8 cellular contexts compared by ENCODE assay signal in genomic region chr14:77097689-77098469, GRCh38. TPM values are rescaled to one million over a fixed set of nuclear protein-coding genes. Genes with fewer than 3 reads are reported as not detected.
DNase-seq lines count a peak whose midpoint lies in the region; ATAC-seq and TF ChIP-seq lines count a peak whose summit lies in the region.

TSS of gene CIPC (plus strand) at chr14:77098258. CDS start at chr14:77105709, 7,451 bp downstream.

- peaks cover 27% of the 10 kb centered on the region for H3K4me1 Mint-ChIP-seq in T-helper 2 cell treated with Interferon-gamma antibody and Interleukin-4, amounts not matched to agents 5 μg/mL and 100 μg/mL, for 36 hours (ENCODE audit: low read depth)

- H3K27ac Mint-ChIP-seq in T-helper 2 cell treated with Interferon-gamma antibody and Interleukin-4, amounts not matched to agents 5 μg/mL and 100 μg/mL, for 36 hours, result peak within 1 kb of the TSS; percentile 88

- peak; percentile 71 to 79 for TF ChIP-seq POLR2A in uterus (IDR thresholded peaks at IDR 0.05)

- H3K27ac ChIP-seq in ascending aorta, result peak within 1 kb of the TSS; percentile 96 to 97
- peak within 1 kb of the TSS; percentile 96 for H3K27ac ChIP-seq in right cardiac atrium (ENCODE audit: low read length)
- H3K27ac ChIP-seq in uterus, result peak within 1 kb of the TSS; percentile 96 to 98

- TF ChIP-seq CTCF in ascending aorta (IDR thresholded peaks at IDR 0.05) (no peak), uterus (IDR thresholded peaks at IDR 0.05) (peak in 2 of 4 experiments; percentile 38 to 52)

- H3K27me3 ChIP-seq in ascending aorta, result no peaks in the 10 kb centered on the region
- no peaks in the 10 kb centered on the region for H3K27me3 ChIP-seq in right cardiac atrium (ENCODE audit: control insufficient read depth, insufficient read depth)
- H3K27me3 ChIP-seq in uterus, result no peaks in the 10 kb centered on the region

- DNase-seq in NCI-H1930 (lab: John Stamatoyannopoulos, UW), result peak; percentile 98 to 99
- peak; percentile 100 for DNase-seq in T-helper 2 cell treated with Interferon-gamma antibody and Interleukin-4, amounts not matched to agents 5 μg/mL and 100 μg/mL, for 36 hours (ENCODE audit: low spot score)
- DNase-seq in ascending aorta (ENCODE audit: low spot score in 2 of 2), result peak; percentile 99 to 100
- peak; percentile 100 for DNase-seq in right cardiac atrium
- peak; percentile 96 for DNase-seq in pulmonary artery endothelial cell (ENCODE audit: low read depth, low spot score)
- peak; percentile 99 to 100 for DNase-seq in uterus

- WGBS in right cardiac atrium, result under 1% methylated on average over 84 of the region's 84 CpGs

- H3K36me3 Mint-ChIP-seq in T-helper 2 cell treated with Interferon-gamma antibody and Interleukin-4, amounts not matched to agents 5 μg/mL and 100 μg/mL, for 36 hours (ENCODE audit: low read depth), result peaks cover 2% of the 10 kb centered on the region

- peak; percentile 89 for ATAC-seq in GM18502 (IDR thresholded peaks at IDR 0.05; ENCODE audit: poor library complexity, unreplicated experiment)
- ATAC-seq in HG02970 (IDR thresholded peaks at IDR 0.05; ENCODE audit: low FRiP score, unreplicated experiment), result peak; percentile 91
- ATAC-seq in right cardiac atrium, result peak; percentile 96

- no peaks in the 10 kb centered on the region for H3K27me3 Mint-ChIP-seq in T-helper 2 cell treated with Interferon-gamma antibody and Interleukin-4, amounts not matched to agents 5 μg/mL and 100 μg/mL, for 36 hours (ENCODE audit: low read depth)

- no peaks in the 10 kb centered on the region for H3K9me3 Mint-ChIP-seq in T-helper 2 cell treated with Interferon-gamma antibody and Interleukin-4, amounts not matched to agents 5 μg/mL and 100 μg/mL, for 36 hours

- H3K9me3 ChIP-seq in ascending aorta (no peaks in the 10 kb centered on the region), right cardiac atrium (ENCODE audit: control insufficient read depth, low read length) (no peaks in the 10 kb centered on the region), uterus (no peaks in the 10 kb centered on the region)

- H3K4me1 ChIP-seq in ascending aorta (peaks cover 6 to 36% of the 10 kb centered on the region in 2 donors), right cardiac atrium (ENCODE audit: control insufficient read depth, insufficient read depth, low read length) (peaks cover 5% of the 10 kb centered on the region), uterus (peaks cover 9 to 10% of the 10 kb centered on the region in 2 donors)

- intact Hi-C loops in ascending aorta (cut with DNase I) (loop anchor here (1.0 to 5.0 kb wide), 10 partner anchors 27 to 396 kb away; partner anchors contain the start of genes AHSA1, ANGEL1, GSTZ1 and IRF2BPL), right cardiac atrium (cut with DNase I) (no loop called here), uterus (cut with DNase I; ENCODE audit: low total_unique reads) (no loop called here)

- H3K36me3 ChIP-seq in ascending aorta, result no peaks in the 10 kb centered on the region
- no peaks in the 10 kb centered on the region for H3K36me3 ChIP-seq in uterus

- peak within 1 kb of the TSS; percentile 89 to 94 for H3K4me3 ChIP-seq in ascending aorta
- H3K4me3 ChIP-seq in right cardiac atrium (ENCODE audit: low read length), result peak within 1 kb of the TSS; percentile 59
- H3K4me3 ChIP-seq in uterus, result peak within 1 kb of the TSS; percentile 77 to 93

- H3K4me3 Mint-ChIP-seq in T-helper 2 cell treated with Interferon-gamma antibody and Interleukin-4, amounts not matched to agents 5 μg/mL and 100 μg/mL, for 36 hours, result peak within 1 kb of the TSS; percentile 86

RNA-seq across cellular contexts. Expression of gene CIPC, which starts in this region (rescaled TPM):
- total RNA-seq in ascending aorta (5.0 TPM), right cardiac atrium (10 to 100 TPM; 54.3 to 73.1 (median 65.9) TPM), pulmonary artery endothelial cell (15.0 and 15.9 TPM in 2 replicates), uterus (10 to 100 TPM in 3 of 4 donors, 1 to 10 TPM in 1; 8.2 to 71.8 (median 28.1) TPM)
- 28.1 TPM for polyA plus RNA-seq in right cardiac atrium

Comparison
In these comparisons a context has a peak if more than half of its experiments do, and no peak if none do; other contexts are left out.
1. Peak in every context shown above with its lines: DNase-seq, ATAC-seq, H3K4me3 ChIP-seq and H3K27ac ChIP-seq.